Comparison of ENCODE assay signal across 24 cellular contexts in the genomic region with DNA sequence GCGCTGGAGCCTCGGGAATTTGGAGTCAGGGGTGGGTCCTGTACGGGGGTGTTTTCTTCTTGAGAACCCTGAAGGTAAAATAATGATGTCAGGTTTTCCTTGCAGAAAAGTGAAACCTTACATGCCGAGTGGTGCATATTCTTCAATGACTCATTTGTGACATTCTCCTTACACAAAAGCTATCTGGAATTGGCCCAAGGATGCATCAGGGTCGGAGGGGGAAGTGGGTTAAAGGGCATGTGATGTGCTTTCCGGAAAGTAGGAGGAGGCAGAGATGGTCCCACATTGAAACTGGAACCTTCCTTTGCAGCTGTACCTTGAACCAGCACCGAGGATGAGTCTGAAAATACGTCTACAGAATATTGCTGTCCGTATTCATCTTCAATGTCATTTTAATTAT.
A peak's percentile ranks its signal among the peaks of the same experiment; 100 is the strongest.
DNase-seq lines count a peak whose midpoint lies in the region; FAIRE-seq and TF ChIP-seq lines count a peak whose summit lies in the region.
"Had no signal": no experiment of that assay in that cellular context is flagged by ENCODE, and none has a peak within 500 bp of the region (broad histone marks: within the 10 kb centered on the region; RNA-seq: fewer than 3 reads in every experiment).

No MANE protein-coding gene starts in this region.

- no peaks in the 10 kb centered on the region for H3K36me3 ChIP-seq in sigmoid colon

- no peak for TF ChIP-seq EP300 in sigmoid colon (IDR thresholded peaks at IDR 0.05)

- H3K4me1 ChIP-seq in sigmoid colon = no peaks in the 10 kb centered on the region

- DNase-seq in Daoy (ENCODE audit: low read depth) (peak; percentile 79), HT1080 (ENCODE audit: low read depth) (peak; percentile 52), RWPE1 (ENCODE audit: low spot score) (peak; percentile 11), sigmoid colon (peak; percentile 8), SW480 (ENCODE audit: low spot score) (no peak), RCC 7860 (ENCODE audit: low spot score) (no peak), mucosa of gallbladder (ENCODE audit: low spot score) (no peak)
- DNase-seq: Calu3; CD8-positive, alpha-beta T cell; DMS153; DND-41; GOT3; MV-4-11; NCI-H1105; NCI-H1436 treated with DMSO at 0.1 percent for 48 hours; NCI-H187 treated with DMSO at 0.1 percent for 48 hours; NCI-H2107; NCI-H524; NCI-H748 treated with DMSO at 0.1 percent for 48 hours; SHP77; SW 1271; T-helper 17 cell had no signal

- H3K4me3 ChIP-seq in sigmoid colon = no peak overlapping the region

- H3K9me3 ChIP-seq in sigmoid colon = no peaks in the 10 kb centered on the region

- no peak for TF ChIP-seq CTCF in RWPE1 (conservative IDR thresholded peaks at IDR 0.05; ENCODE audit: low read depth)
- TF ChIP-seq CTCF in sigmoid colon (IDR thresholded peaks at IDR 0.05) = no peak

- intact Hi-C loops in sigmoid colon (cut with DNase I) = no loop called here

- WGBS in sigmoid colon, 2 donors = 71 to 79% methylated on average over 9 of the region's 9 CpGs

- no peak overlapping the region for H3K27ac ChIP-seq in RWPE1
- H3K27ac ChIP-seq in sigmoid colon = no peak overlapping the region
- H3K27ac ChIP-seq: C4-2B, HL-60 had no signal

- FAIRE-seq in RCC 7860 (lab: Jason Lieb, UNC) = no peak

- no peaks in the 10 kb centered on the region for H3K27me3 ChIP-seq in sigmoid colon

- TF ChIP-seq POLR2A in sigmoid colon (IDR thresholded peaks at IDR 0.05) = no peak

- CTCF ChIA-PET in RWPE1 (lab: Yijun Ruan, JAX) = no interaction called here

- POLR2A ChIA-PET in RWPE1 (lab: Yijun Ruan, JAX; ENCODE audit: low non-redundant PET) = no interaction called here

Comparison
In these comparisons a context has a peak if more than half of its experiments do, and no peak if none do; other contexts are left out.
1. DNase-seq: peak in Daoy (single experiment), HT1080 (single experiment), RWPE1 (single experiment) and sigmoid colon (single experiment); none in SW480 (single experiment), RCC 7860 (single experiment) and mucosa of gallbladder (single experiment).